ENCODE assay signal across 13 cellular contexts in the genomic region with DNA sequence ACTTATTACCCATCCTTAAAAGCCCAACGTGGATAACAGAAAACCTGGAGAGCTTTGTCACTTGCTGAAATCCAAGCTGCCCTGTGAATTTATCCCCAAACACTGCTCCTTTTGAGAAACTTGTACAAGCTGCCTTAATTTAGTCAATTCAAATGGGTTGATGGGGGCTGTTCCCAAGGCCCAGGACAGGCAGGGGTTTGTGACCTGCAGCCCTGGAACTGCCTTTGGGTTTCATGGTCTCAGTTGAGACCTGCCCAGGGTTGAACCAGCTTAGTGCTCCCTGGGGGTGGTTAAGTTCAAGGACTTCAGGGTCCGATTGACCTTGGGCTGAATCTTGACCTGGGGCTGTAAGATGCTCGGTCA.
DNase-seq lines count a peak whose midpoint lies in the region; ATAC-seq and TF ChIP-seq lines count a peak whose summit lies in the region.
"Had no signal": no experiment of that assay in that cellular context is flagged by ENCODE, and none has a peak within 500 bp of the region (broad histone marks: within the 10 kb centered on the region; RNA-seq: fewer than 3 reads in every experiment).

No MANE protein-coding gene starts in this region.

- H3K4me1 ChIP-seq in Karpas-422 (ENCODE audit: low read length): peaks cover 100% of the 10 kb centered on the region
- H3K4me1 ChIP-seq in body of pancreas: peaks cover 49% of the 10 kb centered on the region
- H3K4me1 ChIP-seq in tibial nerve: peaks cover 0 to 98% (median 65%) of the 10 kb centered on the region in 4 donors
- H3K4me1 ChIP-seq in trophoblast cell (ENCODE audit: control insufficient read depth in 1 of 2, insufficient read depth in 2 of 2, low read length in 2 of 2): peaks cover under 1% of the 10 kb centered on the region in 2 experiments
- H3K4me1 ChIP-seq in ovary (ENCODE audit: insufficient read depth): no peaks in the 10 kb centered on the region

- no peak overlapping the region for H3K4ac ChIP-seq in trophoblast cell (ENCODE audit: low read depth, low read length)

- TF ChIP-seq CTCF in body of pancreas (IDR thresholded peaks at IDR 0.05): no peak
- no peak for TF ChIP-seq CTCF in tibial nerve (IDR thresholded peaks at IDR 0.05)
- TF ChIP-seq CTCF in ovary (IDR thresholded peaks at IDR 0.05): no peak

- no peaks in the 10 kb centered on the region for H3K27me3 Mint-ChIP-seq in memory B cell
- H3K27me3 Mint-ChIP-seq: naive thymus-derived CD4-positive, alpha-beta T cell had no signal

- no peaks in the 10 kb centered on the region for H3K9me3 Mint-ChIP-seq in memory B cell
- H3K9me3 Mint-ChIP-seq: CD14-positive monocyte; HFFc6; naive thymus-derived CD4-positive, alpha-beta T cell had no signal

- peak overlapping the region; percentile 90 for H3K9ac ChIP-seq in Karpas-422 (ENCODE audit: low read length)
- no peak overlapping the region for H3K9ac ChIP-seq in trophoblast cell (ENCODE audit: low read length)

- ATAC-seq in body of pancreas (no peak), memory B cell (ENCODE audit: low read depth) (no peak)
- ATAC-seq: gastroesophageal sphincter; naive thymus-derived CD4-positive, alpha-beta T cell had no signal

- H2AFZ ChIP-seq in Karpas-422 (ENCODE audit: low read length) (no peak overlapping the region), trophoblast cell (ENCODE audit: insufficient read depth, low read length, poor library complexity) (no peak overlapping the region)

- H3K9me2 ChIP-seq in Karpas-422 (replicated peaks; ENCODE audit: insufficient read depth, low read length): no peaks in the 10 kb centered on the region

- H3K79me1 ChIP-seq in trophoblast cell (ENCODE audit: low read length): no peaks in the 10 kb centered on the region

- TF ChIP-seq POLR2A in body of pancreas (IDR thresholded peaks at IDR 0.05): no peak
- no peak for TF ChIP-seq POLR2A in tibial nerve (IDR thresholded peaks at IDR 0.05)
- no peak for TF ChIP-seq POLR2A in ovary (IDR thresholded peaks at IDR 0.05)

- 56 to 86% methylated on average over 3 of the region's 3 CpGs for WGBS in body of pancreas, 2 donors
- WGBS in tibial nerve, 2 donors: 58 to 63% methylated on average over 3 of the region's 3 CpGs
- no CpG with 5 or more reads among the region's 3 CpGs for WGBS in trophoblast cell (ENCODE audit: extremely low coverage, insufficient coverage, insufficient read length)
- 65 to 81% (median 77%) methylated on average over 3 of the region's 3 CpGs for WGBS in ovary, 3 donors

- H3K36me3 Mint-ChIP-seq in memory B cell: no peaks in the 10 kb centered on the region

- H3K27ac ChIP-seq in Karpas-422 (ENCODE audit: low read length) (peak overlapping the region; percentile 99), body of pancreas (peak overlapping the region; percentile 42 to 80 (median 72)), tibial nerve (peak overlapping the region; percentile 41 to 88 (median 66)), trophoblast cell (ENCODE audit: low read depth, low read length) (no peak overlapping the region), ovary (no peak overlapping the region)

- H3K27me3 ChIP-seq in Karpas-422 (ENCODE audit: low read length) (no peaks in the 10 kb centered on the region), body of pancreas (no peaks in the 10 kb centered on the region), tibial nerve (no peaks in the 10 kb centered on the region), trophoblast cell (ENCODE audit: insufficient read depth, low read length) (no peaks in the 10 kb centered on the region), ovary (no peaks in the 10 kb centered on the region)
- H3K27me3 ChIP-seq: adrenal gland had no signal

- no peak overlapping the region for H4K12ac ChIP-seq in trophoblast cell (ENCODE audit: low read depth, low read length)

- H4K20me1 ChIP-seq in Karpas-422 (ENCODE audit: insufficient read depth, low read depth, low read length): no peaks in the 10 kb centered on the region

- no peak overlapping the region for H4K8ac ChIP-seq in trophoblast cell (ENCODE audit: low read depth, low read length)

- no peak overlapping the region for H3K23ac ChIP-seq in trophoblast cell (ENCODE audit: low read length)

- no peak overlapping the region for H2BK5ac ChIP-seq in trophoblast cell (ENCODE audit: low read depth, low read length, poor library complexity)

- peak overlapping the region; percentile 90 for H3K4me2 ChIP-seq in Karpas-422 (ENCODE audit: low read depth, low read length, poor library complexity, severe bottlenecking)
- H3K4me2 ChIP-seq in trophoblast cell (ENCODE audit: low read length): no peak overlapping the region

- intact Hi-C loops in body of pancreas (cut with DNase I) (no loop called here), ovary (cut with DNase I) (loop anchor here in 1 of 4 donors (2.0 kb wide), 1 partner anchor 130 kb away; no protein-coding TSS in a partner anchor)

- peaks cover 64% of the 10 kb centered on the region for H3K4me1 Mint-ChIP-seq in memory B cell

- peak overlapping the region; percentile 91 for H3K27ac Mint-ChIP-seq in memory B cell

- H3K4me3 ChIP-seq in Karpas-422 (ENCODE audit: low read length) (peak overlapping the region; percentile 61), body of pancreas (no peak overlapping the region), tibial nerve (no peak overlapping the region), trophoblast cell (ENCODE audit: low read depth, low read length) (no peak overlapping the region), ovary (no peak overlapping the region)
- H3K4me3 ChIP-seq: adrenal gland, gastroesophageal sphincter had no signal

- H2AK5ac ChIP-seq in trophoblast cell (ENCODE audit: low read length): no peak overlapping the region

- peaks cover 69% of the 10 kb centered on the region for H3K79me2 ChIP-seq in Karpas-422 (ENCODE audit: low read length)
- H3K79me2 ChIP-seq in trophoblast cell (ENCODE audit: control insufficient read depth, insufficient read depth, low read length, poor library complexity): no peaks in the 10 kb centered on the region

- no peak overlapping the region for H3K4me3 Mint-ChIP-seq in memory B cell
- H3K4me3 Mint-ChIP-seq: CD14-positive monocyte; HFFc6; naive thymus-derived CD4-positive, alpha-beta T cell had no signal

- H3K14ac ChIP-seq in trophoblast cell (ENCODE audit: low read length): no peak overlapping the region

- no peak overlapping the region for H2BK120ac ChIP-seq in trophoblast cell (ENCODE audit: insufficient read depth, low read length, poor library complexity)

- no peak overlapping the region for H3K18ac ChIP-seq in trophoblast cell (ENCODE audit: low read length)

- H3K36me3 ChIP-seq in Karpas-422 (ENCODE audit: insufficient read depth, low read length) (no peaks in the 10 kb centered on the region), body of pancreas (replicated peaks in 1 of 2; ENCODE audit: insufficient read depth in 1 of 2, low read depth in 2 of 2) (no peaks in the 10 kb centered on the region), tibial nerve (no peaks in the 10 kb centered on the region), trophoblast cell (ENCODE audit: control insufficient read depth in 1 of 2, insufficient read depth in 2 of 2, low read length in 2 of 2) (no peaks in the 10 kb centered on the region), ovary (no peaks in the 10 kb centered on the region)
- H3K36me3 ChIP-seq: adrenal gland, gastroesophageal sphincter had no signal

- DNase-seq in Karpas-422 (peak; percentile 72), body of pancreas (no peak), memory B cell (ENCODE audit: low spot score in 2 of 2) (no peak), tibial nerve (ENCODE audit: low spot score in 2 of 2) (no peak), trophoblast cell (no peak), ovary (no peak)
- no peak for DNase-seq in stimulated activated CD4-positive, alpha-beta T cell treated with anti-CD3 and anti-CD28 coated beads, Interleukin-2, amount 100 ng/mL, for 48 hours
- DNase-seq: HFFc6; naive thymus-derived CD4-positive, alpha-beta T cell; NCI-H2029 treated with DMSO at 0.1 percent for 48 hours had no signal

- H3K9me3 ChIP-seq in Karpas-422 (ENCODE audit: low read length): no peaks in the 10 kb centered on the region
- no peaks in the 10 kb centered on the region for H3K9me3 ChIP-seq in body of pancreas
- H3K9me3 ChIP-seq in tibial nerve: no peaks in the 10 kb centered on the region
- H3K9me3 ChIP-seq in trophoblast cell (ENCODE audit: insufficient read depth, low read depth, low read length): peaks cover 2% of the 10 kb centered on the region
- no peaks in the 10 kb centered on the region for H3K9me3 ChIP-seq in ovary
- H3K9me3 ChIP-seq: adrenal gland, gastroesophageal sphincter had no signal

- H4K91ac ChIP-seq in trophoblast cell (ENCODE audit: low read depth, low read length): no peak overlapping the region

- TF ChIP-seq EP300 in tibial nerve (IDR thresholded peaks at IDR 0.05) (no peak), ovary (IDR thresholded peaks at IDR 0.05) (no peak)

- H2BK12ac ChIP-seq in trophoblast cell (ENCODE audit: low read length): no peak overlapping the region

Comparison
In these comparisons a context has a peak if more than half of its experiments do, and no peak if none do; other contexts are left out.
1. H3K27ac ChIP-seq: peak in Karpas-422 (single experiment), body of pancreas (4 of 4) and tibial nerve (4 of 4); none in trophoblast cell (single experiment) and ovary (0 of 2).